Comparison of ENCODE assay signal across 1 cellular context in the genomic region with DNA sequence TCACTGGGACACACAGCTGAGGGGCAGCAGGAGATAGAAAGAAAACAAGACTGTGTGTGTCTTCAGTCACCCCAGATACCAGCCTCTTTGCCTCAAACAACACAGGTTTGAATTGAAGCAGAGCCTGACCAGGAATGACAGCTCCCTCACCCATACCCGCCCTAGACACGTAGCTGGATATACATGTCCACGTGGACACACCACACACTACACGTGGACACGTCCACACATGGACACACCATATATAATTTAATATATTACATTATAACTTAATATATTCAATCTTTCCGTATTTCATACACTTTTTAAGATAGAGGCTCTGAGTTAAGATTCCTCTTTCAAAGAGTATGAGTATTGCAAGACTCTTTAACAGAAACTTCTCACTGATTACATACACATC.
TF ChIP-seq lines count a peak whose summit lies in the region.

No MANE protein-coding gene starts in this region.

TF ChIP-seq in IMR-90, 13 proteins besides CTCF, POLR2A, EP300 and RAD21 (continued from another document):
- TF ChIP-seq ELK1 (IDR thresholded peaks at IDR 0.05; ENCODE audit: borderline replicate concordance, low read depth, low read length) (no peak), RFX5 (IDR thresholded peaks at IDR 0.05; ENCODE audit: low read depth, low read length) (no peak), RCOR1 (IDR thresholded peaks at IDR 0.05; ENCODE audit: insufficient replicate concordance, low read length) (no peak), USF2 (IDR thresholded peaks at IDR 0.05; ENCODE audit: low read depth, low read length) (no peak), BHLHE40 (IDR thresholded peaks at IDR 0.05; ENCODE audit: low read depth, low read length) (no peak)
TF ChIP-seq in IMR-90: peak in this region for 0.
